Comparison of ENCODE assay signal across 8 cellular contexts in the genomic region with DNA sequence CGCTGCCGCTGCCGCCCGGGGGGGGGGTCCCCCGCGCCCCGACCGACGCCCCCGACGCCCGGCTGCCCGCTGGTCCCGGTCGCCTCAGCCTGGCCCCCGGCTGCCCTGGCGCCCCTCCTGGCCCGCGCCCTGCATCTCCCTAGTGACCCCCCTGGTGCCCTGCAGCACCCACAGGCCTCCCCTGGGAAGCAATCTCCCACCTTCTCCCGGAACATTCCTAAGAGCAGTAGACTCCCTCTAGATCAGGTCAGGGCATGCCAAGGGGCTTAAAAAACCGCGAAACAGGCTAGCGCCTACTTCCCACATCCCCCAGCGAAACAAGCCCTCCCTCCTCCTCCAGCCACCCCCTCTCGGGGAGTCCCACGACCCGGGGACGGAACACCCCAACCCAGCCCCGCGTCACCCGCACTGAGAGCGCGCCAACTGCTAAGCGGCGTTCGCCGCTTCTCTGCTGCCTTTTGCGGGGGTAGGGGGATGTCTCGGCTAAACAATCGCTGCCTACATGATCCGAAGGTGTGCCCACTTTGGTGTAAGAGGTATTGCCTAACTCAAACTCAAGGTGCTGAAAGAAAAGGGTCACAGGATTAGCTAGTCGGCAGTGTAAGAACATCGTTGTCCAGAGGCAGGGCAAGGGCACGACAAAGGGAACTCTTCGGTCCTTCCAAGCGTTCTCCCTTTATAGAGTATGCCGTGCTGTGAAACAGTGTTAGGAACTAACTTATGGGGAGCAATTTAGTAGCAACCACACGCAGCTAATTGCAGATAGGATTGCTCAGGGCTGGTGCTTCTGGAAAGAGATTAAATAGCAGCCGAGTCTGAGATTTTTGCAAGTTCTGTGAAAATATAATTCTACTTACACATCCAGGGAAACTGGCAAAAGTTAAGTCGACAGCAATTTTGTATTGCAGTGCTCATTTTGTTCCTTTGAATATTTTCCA. TPM values are rescaled to one million over a fixed set of nuclear protein-coding genes. Genes with fewer than 3 reads are reported as not detected.
DNase-seq lines count a peak whose midpoint lies in the region; ATAC-seq and TF ChIP-seq lines count a peak whose summit lies in the region.

No MANE protein-coding gene starts in this region.

- TF ChIP-seq CTCF in SK-N-SH (IDR thresholded peaks at IDR 0.05) = no peak
- no peak for TF ChIP-seq CTCF in chondrocyte (IDR thresholded peaks at IDR 0.05)
- no peak for TF ChIP-seq CTCF in right lobe of liver (IDR thresholded peaks at IDR 0.05)

- 3% methylated on average over 38 of the region's 50 CpGs for WGBS in SK-N-SH (ENCODE audit: low lambda C conversion rate)
- WGBS in right lobe of liver (ENCODE audit: insufficient coverage, low coverage, low lambda C conversion rate, missing lambda C conversion rate) = 3% methylated on average over 15 of the region's 50 CpGs

- no peaks in the 10 kb centered on the region for H3K79me2 ChIP-seq in SK-N-SH (ENCODE audit: insufficient read depth)

- TF ChIP-seq RAD21 in SK-N-SH (IDR thresholded peaks at IDR 0.05; ENCODE audit: low read length) = no peak

- H3K27ac ChIP-seq in SK-N-SH (ENCODE audit: low read depth in 2 of 2, low read length in 1 of 2) (no peak overlapping the region), right lobe of liver (peak overlapping the region; percentile 47 to 86 (median 63))

- peaks cover 57% of the 10 kb centered on the region for H3K4me1 Mint-ChIP-seq in chondrocyte (ENCODE audit: low read depth)

- POLR2A ChIA-PET in SK-N-SH (lab: Yijun Ruan, JAX) = no interaction called here

- H3K4me3 ChIP-seq in SK-N-SH (ENCODE audit: low read depth in 2 of 2, low read length in 1 of 2) (peak overlapping the region; percentile 44 to 57), right lobe of liver (peak overlapping the region; percentile 41 to 79 (median 73))

- H3K9me3 ChIP-seq in SK-N-SH = no peaks in the 10 kb centered on the region
- H3K9me3 ChIP-seq in right lobe of liver = no peaks in the 10 kb centered on the region

- H2AFZ ChIP-seq in SK-N-SH (ENCODE audit: low read depth) = peak overlapping the region; percentile 72

- no peak overlapping the region for H3K9ac ChIP-seq in SK-N-SH

- H3K36me3 ChIP-seq in SK-N-SH (replicated peaks in 1 of 2; ENCODE audit: control insufficient read depth in 1 of 2, insufficient read depth in 2 of 2, low read length in 1 of 2) (no peaks in the 10 kb centered on the region), right lobe of liver (no peaks in the 10 kb centered on the region)

- peaks cover 49% of the 10 kb centered on the region for H3K27me3 ChIP-seq in SK-N-SH (ENCODE audit: insufficient read depth)
- H3K27me3 ChIP-seq in right lobe of liver = no peaks in the 10 kb centered on the region

- H3K4me1 ChIP-seq in SK-N-SH (ENCODE audit: control insufficient read depth in 1 of 2, insufficient read depth in 2 of 2, low read depth in 1 of 2, low read length in 1 of 2) = peaks cover 4 to 12% of the 10 kb centered on the region in 2 experiments; a peak in 1 of 4 replicates
- peaks cover 0 to 17% (median 6%) of the 10 kb centered on the region in 4 donors for H3K4me1 ChIP-seq in right lobe of liver

- intact Hi-C loops in right lobe of liver (cut with DNase I) = loop anchor here in 1 of 2 donors (10.0 kb wide), 1 partner anchor 166 kb away; no protein-coding TSS in a partner anchor

- H3K27me3 Mint-ChIP-seq in chondrocyte (ENCODE audit: low read depth) = no peaks in the 10 kb centered on the region

- no peaks in the 10 kb centered on the region for H4K20me1 ChIP-seq in SK-N-SH (ENCODE audit: insufficient read depth)

- peak overlapping the region; percentile 68; the same call in 1 of the 2 replicates for H3K4me2 ChIP-seq in SK-N-SH

- ATAC-seq in right lobe of liver = peak; percentile 41 to 67 (median 56)

- no peaks in the 10 kb centered on the region for H3K9me3 Mint-ChIP-seq in chondrocyte (ENCODE audit: low read depth)

- H3K27ac Mint-ChIP-seq in chondrocyte (ENCODE audit: unreplicated experiment) = peak overlapping the region; percentile 93

- peaks cover 10% of the 10 kb centered on the region for H3K36me3 Mint-ChIP-seq in chondrocyte (ENCODE audit: low read depth)

- peak overlapping the region; percentile 84 for H3K4me3 Mint-ChIP-seq in chondrocyte (ENCODE audit: unreplicated experiment)

- no peaks in the 10 kb centered on the region for H3K9me2 ChIP-seq in SK-N-SH

- H3F3A ChIP-seq in SK-N-SH (replicated peaks; ENCODE audit: insufficient read depth) = no peaks in the 10 kb centered on the region

- peak; percentile 8 for DNase-seq in NCI-H2227 (lab: John Stamatoyannopoulos, UW; ENCODE audit: unreplicated experiment)
- DNase-seq in NCI-H2227 treated with DMSO at 0.1 percent for 48 hours (lab: John Stamatoyannopoulos, UW) = no peak
- DNase-seq in SK-N-SH = no peak
- DNase-seq in chondrocyte (ENCODE audit: low spot score) = no peak
- DNase-seq in right lobe of liver = peak; percentile 32 to 61 (median 48)
- DNase-seq in stimulated activated naive CD4-positive, alpha-beta T cell treated with Interleukin-2 at 50 U/mL for 16 hours (lab: John Stamatoyannopoulos, UW) = peak; percentile 30
- no peak for DNase-seq in GM19238 (ENCODE audit: insufficient read length, low spot score)
- no peak for DNase-seq in COR-L47 (lab: John Stamatoyannopoulos, UW)

- TF ChIP-seq POLR2A in right lobe of liver (IDR thresholded peaks at IDR 0.05) = no peak

- CTCF ChIA-PET in SK-N-SH (lab: Yijun Ruan, JAX) = interaction anchor here (1.0 kb wide), 1 partner anchor 9 kb away, joined by 3 read pairs; no protein-coding TSS in a partner anchor

- TF ChIP-seq EP300 in SK-N-SH (IDR thresholded peaks at IDR 0.05; ENCODE audit: borderline replicate concordance in 1 of 2, low read depth in 1 of 2, low read length in 1 of 2) = no peak

TF ChIP-seq in SK-N-SH, 30 proteins besides CTCF, POLR2A, EP300 and RAD21:
- TF ChIP-seq POLR2AphosphoS5 (IDR thresholded peaks at IDR 0.05; ENCODE audit: low read depth, low read length) (no peak), TCF12 (IDR thresholded peaks at IDR 0.05) (no peak), SMC3 (IDR thresholded peaks at IDR 0.05; ENCODE audit: low read depth, low read length) (no peak), MXI1 (IDR thresholded peaks at IDR 0.05; ENCODE audit: low read depth, low read length) (no peak), FOSL2 (IDR thresholded peaks at IDR 0.05; ENCODE audit: borderline replicate concordance, low read depth) (no peak), SIN3A (IDR thresholded peaks at IDR 0.05; ENCODE audit: borderline replicate concordance, low read depth, low read length) (no peak), MEF2A (IDR thresholded peaks at IDR 0.05; ENCODE audit: borderline replicate concordance, low read depth) (no peak), TEAD4 (IDR thresholded peaks at IDR 0.05; ENCODE audit: borderline replicate concordance, insufficient read depth) (no peak), RFX5 (IDR thresholded peaks at IDR 0.05; ENCODE audit: low read length) (no peak)
- TF ChIP-seq, protein P1, sequence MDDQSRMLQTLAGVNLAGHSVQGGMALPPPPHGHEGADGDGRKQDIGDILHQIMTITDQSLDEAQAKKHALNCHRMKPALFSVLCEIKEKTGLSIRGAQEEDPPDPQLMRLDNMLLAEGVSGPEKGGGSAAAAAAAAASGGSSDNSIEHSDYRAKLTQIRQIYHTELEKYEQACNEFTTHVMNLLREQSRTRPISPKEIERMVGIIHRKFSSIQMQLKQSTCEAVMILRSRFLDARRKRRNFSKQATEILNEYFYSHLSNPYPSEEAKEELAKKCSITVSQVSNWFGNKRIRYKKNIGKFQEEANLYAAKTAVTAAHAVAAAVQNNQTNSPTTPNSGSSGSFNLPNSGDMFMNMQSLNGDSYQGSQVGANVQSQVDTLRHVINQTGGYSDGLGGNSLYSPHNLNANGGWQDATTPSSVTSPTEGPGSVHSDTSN (IDR thresholded peaks at IDR 0.05) = no peak
- TF ChIP-seq, protein P2, sequence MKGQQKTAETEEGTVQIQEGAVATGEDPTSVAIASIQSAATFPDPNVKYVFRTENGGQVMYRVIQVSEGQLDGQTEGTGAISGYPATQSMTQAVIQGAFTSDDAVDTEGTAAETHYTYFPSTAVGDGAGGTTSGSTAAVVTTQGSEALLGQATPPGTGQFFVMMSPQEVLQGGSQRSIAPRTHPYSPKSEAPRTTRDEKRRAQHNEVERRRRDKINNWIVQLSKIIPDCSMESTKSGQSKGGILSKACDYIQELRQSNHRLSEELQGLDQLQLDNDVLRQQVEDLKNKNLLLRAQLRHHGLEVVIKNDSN (IDR thresholded peaks at IDR 0.05; ENCODE audit: borderline replicate concordance, low read depth) = no peak
- TF ChIP-seq, protein P3, sequence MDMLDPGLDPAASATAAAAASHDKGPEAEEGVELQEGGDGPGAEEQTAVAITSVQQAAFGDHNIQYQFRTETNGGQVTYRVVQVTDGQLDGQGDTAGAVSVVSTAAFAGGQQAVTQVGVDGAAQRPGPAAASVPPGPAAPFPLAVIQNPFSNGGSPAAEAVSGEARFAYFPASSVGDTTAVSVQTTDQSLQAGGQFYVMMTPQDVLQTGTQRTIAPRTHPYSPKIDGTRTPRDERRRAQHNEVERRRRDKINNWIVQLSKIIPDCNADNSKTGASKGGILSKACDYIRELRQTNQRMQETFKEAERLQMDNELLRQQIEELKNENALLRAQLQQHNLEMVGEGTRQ (IDR thresholded peaks at IDR 0.05; ENCODE audit: borderline replicate concordance, low read depth, low read length) = no peak

RNA-seq across cellular contexts. Expression of a gene that starts 0.6 kb away (rescaled TPM):
- 0.08 and 0.11 TPM in 2 replicates for polyA plus RNA-seq in SK-N-SH (2012; rRNA removed)
- 0.03 and 0.12 TPM in 2 replicates for polyA plus RNA-seq in SK-N-SH (2012; cell fraction: cytosol; rRNA removed)
- polyA plus RNA-seq in SK-N-SH (2012; cell fraction: nucleus; rRNA removed) = 0.04 and 0.13 TPM in 2 replicates
- total RNA-seq in chondrocyte = 179 to 336 TPM (median 336 TPM) in 3 replicates
- total RNA-seq in right lobe of liver = 10 to 100 TPM; 14.7 to 28.7 (median 18.9) TPM

Comparison
In these comparisons a context has a peak if more than half of its experiments do, and no peak if none do; other contexts are left out.
1. DNase-seq: peak in NCI-H2227 (single experiment), right lobe of liver (3 of 3) and stimulated activated naive CD4-positive, alpha-beta T cell treated with Interleukin-2 at 50 U/mL for 16 hours (single experiment); none in NCI-H2227 treated with DMSO at 0.1 percent for 48 hours (single experiment), SK-N-SH (single experiment), chondrocyte (single experiment), GM19238 (single experiment) and COR-L47 (single experiment).
2. H3K27ac ChIP-seq: peak in right lobe of liver (3 of 3); none in SK-N-SH (0 of 2).